ENCODE assay signal across 7 cellular contexts in genomic region chr19:1240925-1241324, GRCh38. TPM values are rescaled to one million over a fixed set of nuclear protein-coding genes. Genes with fewer than 3 reads are reported as not detected.
DNase-seq lines count a peak whose midpoint lies in the region; ATAC-seq and TF ChIP-seq lines count a peak whose summit lies in the region.

No MANE protein-coding gene starts in this region.

- no peaks in the 10 kb centered on the region for H4K20me1 ChIP-seq in fibroblast of lung (ENCODE audit: control insufficient read depth, extremely low read depth, insufficient read depth, low read length)

- no peak overlapping the region for H3K9ac ChIP-seq in fibroblast of lung (ENCODE audit: insufficient read depth, low read length)

- peak overlapping the region; percentile 77 to 86 for H3K4me3 Mint-ChIP-seq in stimulated activated naive B cell treated with anti-CD40 and anti-IgM and Interleukin-4, amounts not matched to agents 10 μg/mL and 1 μg/mL and 100 μg/mL, for 72 hours

- H3K4me1 Mint-ChIP-seq in stimulated activated naive B cell treated with anti-CD40 and anti-IgM and Interleukin-4, amounts not matched to agents 10 μg/mL and 1 μg/mL and 100 μg/mL, for 72 hours: peaks cover 29 to 61% of the 10 kb centered on the region in 2 donors

- in situ Hi-C loops in HAP-1 (cut with MboI; ENCODE audit: low sequenced_read_pairs): loop anchor here (10.0 kb wide), 1 partner anchor 316 kb away; the partner anchor contains the start of gene ARID3A

- peak overlapping the region; percentile 58 for H3K4me2 ChIP-seq in fibroblast of lung (ENCODE audit: extremely low read depth, insufficient read depth, low read length)

- no peaks in the 10 kb centered on the region for H3K9me3 Mint-ChIP-seq in stimulated activated naive B cell treated with anti-CD40 and anti-IgM and Interleukin-4, amounts not matched to agents 10 μg/mL and 1 μg/mL and 100 μg/mL, for 72 hours

- no peaks in the 10 kb centered on the region for H3K36me3 Mint-ChIP-seq in stimulated activated naive B cell treated with anti-CD40 and anti-IgM and Interleukin-4, amounts not matched to agents 10 μg/mL and 1 μg/mL and 100 μg/mL, for 72 hours

- TF ChIP-seq CTCF in VCaP (conservative IDR thresholded peaks at IDR 0.05) (no peak), fibroblast of lung (conservative IDR thresholded peaks at IDR 0.05 in 1 of 2, IDR thresholded peaks at IDR 0.05 in 1 of 2; ENCODE audit: low read depth in 1 of 2, low read length in 2 of 2) (no peak)

- peaks cover 8 to 18% of the 10 kb centered on the region in 2 donors for H3K27me3 Mint-ChIP-seq in stimulated activated naive B cell treated with anti-CD40 and anti-IgM and Interleukin-4, amounts not matched to agents 10 μg/mL and 1 μg/mL and 100 μg/mL, for 72 hours

- H3K79me2 ChIP-seq in fibroblast of lung (ENCODE audit: control insufficient read depth, insufficient read depth, low read length): peaks cover 23% of the 10 kb centered on the region

- peak overlapping the region; percentile 91 for H3K27ac Mint-ChIP-seq in stimulated activated naive B cell treated with anti-CD40 and anti-IgM and Interleukin-4, amounts not matched to agents 10 μg/mL and 1 μg/mL and 100 μg/mL, for 72 hours

- DNase-seq in HAP-1 (ENCODE audit: low spot score in 2 of 2) (no peak), fibroblast of lung (ENCODE audit: low read depth in 2 of 2) (no peak), T1000 (lab: John Stamatoyannopoulos, UW) (no peak), NCI-H2227 (lab: John Stamatoyannopoulos, UW; ENCODE audit: unreplicated experiment) (no peak)
- DNase-seq in stimulated activated naive B cell treated with anti-CD40 and anti-IgM and Interleukin-4, amounts not matched to agents 10 μg/mL and 1 μg/mL and 100 μg/mL, for 72 hours: no peak

- H3K36me3 ChIP-seq in HAP-1 (replicated peaks): peaks cover 21% of the 10 kb centered on the region
- H3K36me3 ChIP-seq in fibroblast of lung (ENCODE audit: control insufficient read depth, insufficient read depth, low read length): peaks cover 6% of the 10 kb centered on the region

- H3K9me3 ChIP-seq in HAP-1 (no peaks in the 10 kb centered on the region), fibroblast of lung (ENCODE audit: control insufficient read depth, insufficient read depth, low read depth, low read length) (no peaks in the 10 kb centered on the region)

- no peaks in the 10 kb centered on the region for H3K27me3 ChIP-seq in HAP-1 (ENCODE audit: low read depth)
- H3K27me3 ChIP-seq in fibroblast of lung (ENCODE audit: control insufficient read depth, insufficient read depth, low read length): no peaks in the 10 kb centered on the region

- H3K27ac ChIP-seq in VCaP (peak overlapping the region; percentile 90), fibroblast of lung (ENCODE audit: insufficient read depth, low read length) (peak overlapping the region; percentile 7)

- peak overlapping the region; percentile 56 for H3K4me3 ChIP-seq in HAP-1
- peak overlapping the region in 1 of 4 experiments; percentile 75 for H3K4me3 ChIP-seq in fibroblast of lung (replicated peaks in 1 of 4; ENCODE audit: control extremely low read depth in 1 of 4, insufficient read depth in 1 of 4, low read depth in 3 of 4, low read length in 4 of 4)

- H2AFZ ChIP-seq in fibroblast of lung (ENCODE audit: low read length): no peak overlapping the region

- no peak for ATAC-seq in stimulated activated naive B cell treated with anti-CD40 and anti-IgM and Interleukin-4, amounts not matched to agents 10 μg/mL and 1 μg/mL and 100 μg/mL, for 72 hours (replicated peaks)
- no peak for ATAC-seq in GM18519 (IDR thresholded peaks at IDR 0.05; ENCODE audit: low FRiP score, unreplicated experiment)

- peaks cover 27% of the 10 kb centered on the region for H3K4me1 ChIP-seq in HAP-1
- peaks cover 23% of the 10 kb centered on the region for H3K4me1 ChIP-seq in fibroblast of lung (ENCODE audit: control insufficient read depth, extremely low read depth, insufficient read depth, low read length)

RNA-seq across cellular contexts. Expression of gene ATP5F1D, which starts 0.6 kb away (rescaled TPM):
- 13.4 and 20.5 TPM in 2 replicates for total RNA-seq in fibroblast of lung
- 53.8 and 79.8 TPM in 2 replicates for polyA plus RNA-seq in fibroblast of lung
- 174 and 278 TPM in 2 replicates for polyA plus RNA-seq in fibroblast of lung (2012)
- 23.2 and 31.0 TPM in 2 replicates for polyA minus RNA-seq in fibroblast of lung (ENCODE audit: low replicate concordance)

RNA-seq across cellular contexts. Expression of gene CBARP, which starts 3.1 kb away (rescaled TPM):
- 1.5 TPM in 2 replicates for total RNA-seq in fibroblast of lung
- 0.31 and 1.0 TPM in 2 replicates for polyA plus RNA-seq in fibroblast of lung
- 2.1 and 5.0 TPM in 2 replicates for polyA plus RNA-seq in fibroblast of lung (2012)
- polyA minus RNA-seq in fibroblast of lung (ENCODE audit: low replicate concordance): 0.94 and 3.6 TPM in 2 replicates

RNA-seq across cellular contexts. Expression of gene MIDN, which starts 7.5 kb away (rescaled TPM):
- 13.6 and 18.8 TPM in 2 replicates for total RNA-seq in fibroblast of lung
- 12.0 and 18.0 TPM in 2 replicates for polyA plus RNA-seq in fibroblast of lung
- 30.3 and 40.2 TPM in 2 replicates for polyA plus RNA-seq in fibroblast of lung (2012)
- polyA minus RNA-seq in fibroblast of lung (ENCODE audit: low replicate concordance): 27.6 and 36.6 TPM in 2 replicates

RNA-seq across cellular contexts. Expression of gene CIRBP, which starts 28.2 kb away (rescaled TPM):
- total RNA-seq in fibroblast of lung: 104 and 110 TPM in 2 replicates
- 260 and 298 TPM in 2 replicates for polyA plus RNA-seq in fibroblast of lung
- polyA plus RNA-seq in fibroblast of lung (2012): 315 and 327 TPM in 2 replicates
- polyA minus RNA-seq in fibroblast of lung (ENCODE audit: low replicate concordance): 45.9 and 74.1 TPM in 2 replicates

RNA-seq across cellular contexts. Expression of gene FAM174C, which starts 34.4 kb away (rescaled TPM):
- total RNA-seq in fibroblast of lung: 22.5 and 24.7 TPM in 2 replicates
- polyA plus RNA-seq in fibroblast of lung: 16.1 and 23.7 TPM in 2 replicates
- 34.6 and 64.3 TPM in 2 replicates for polyA plus RNA-seq in fibroblast of lung (2012)
- polyA minus RNA-seq in fibroblast of lung (ENCODE audit: low replicate concordance): 12.0 and 14.1 TPM in 2 replicates
